8 cellular contexts compared by ENCODE assay signal in genomic region chr1:156726549-156727226, GRCh38.
DNase-seq lines count a peak whose midpoint lies in the region; ATAC-seq and TF ChIP-seq lines count a peak whose summit lies in the region.

No MANE protein-coding gene starts in this region.

- H3K4me3 ChIP-seq in WI38 (ENCODE audit: low read depth, low read length) (peak overlapping the region; percentile 85), neutrophil (ENCODE audit: low read depth in 1 of 2, low read length in 1 of 2) (peak overlapping the region; percentile 54 to 88)

- H3K9me3 ChIP-seq in neutrophil: no peaks in the 10 kb centered on the region

- peak; percentile 85 for TF ChIP-seq CTCF in GM12872 (IDR thresholded peaks at IDR 0.05; ENCODE audit: insufficient read depth, low read depth, low read length)
- TF ChIP-seq CTCF in WI38 (IDR thresholded peaks at IDR 0.05; ENCODE audit: low read depth, low read length): peak; percentile 49
- peak; percentile 44 for TF ChIP-seq CTCF in neutrophil (IDR thresholded peaks at IDR 0.05)

- no peaks in the 10 kb centered on the region for H3K27me3 ChIP-seq in neutrophil

- H3K4me1 ChIP-seq in neutrophil (ENCODE audit: control insufficient read depth in 1 of 2, insufficient read depth in 1 of 2, low read depth in 1 of 2, low read length in 1 of 2): peaks cover 37 to 42% of the 10 kb centered on the region in 2 experiments

- peak overlapping the region; percentile 85 for H3K27ac ChIP-seq in epithelial cell of prostate
- peak overlapping the region; percentile 98 for H3K27ac ChIP-seq in neutrophil

- ATAC-seq in HG03520 (IDR thresholded peaks at IDR 0.05; ENCODE audit: unreplicated experiment): no peak
- ATAC-seq in HG03469 (IDR thresholded peaks at IDR 0.05; ENCODE audit: unreplicated experiment): no peak

- peaks cover 31% of the 10 kb centered on the region for H3K36me3 ChIP-seq in neutrophil

- DNase-seq in AG08395 (ENCODE audit: low spot score): peak; percentile 75
- peak; percentile 67 for DNase-seq in NCI-H2227 (lab: John Stamatoyannopoulos, UW; ENCODE audit: unreplicated experiment)
- no peak for DNase-seq in epithelial cell of prostate (ENCODE audit: low read depth, low spot score)
